Comparison of ENCODE assay signal across 14 cellular contexts in the genomic region with DNA sequence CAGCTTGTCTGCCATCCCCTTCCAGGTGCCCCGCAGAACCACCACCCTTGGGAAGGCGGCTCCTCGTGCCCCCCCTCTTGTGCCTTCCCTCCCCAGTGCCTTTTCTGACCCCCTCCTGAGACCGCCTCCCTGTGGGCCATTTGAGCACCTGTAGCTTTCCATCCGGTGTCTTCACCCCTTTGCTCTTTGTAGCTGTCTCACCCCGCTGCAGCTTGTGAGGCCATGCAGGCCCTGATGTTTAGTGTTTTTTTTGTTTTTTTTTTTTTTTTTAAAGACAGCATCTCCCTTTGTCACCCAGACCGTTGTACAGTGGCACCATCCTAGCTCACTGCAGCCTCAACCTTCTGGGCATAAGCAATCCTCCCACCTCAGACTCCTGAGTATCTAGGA. TPM values are rescaled to one million over a fixed set of nuclear protein-coding genes. Genes with fewer than 3 reads are reported as not detected.
A peak's percentile ranks its signal among the peaks of the same experiment; 100 is the strongest.
DNase-seq lines count a peak whose midpoint lies in the region; ATAC-seq, FAIRE-seq and TF ChIP-seq lines count a peak whose summit lies in the region.
"Had no signal": no experiment of that assay in that cellular context is flagged by ENCODE, and none has a peak within 500 bp of the region (broad histone marks: within the 10 kb centered on the region; RNA-seq: fewer than 3 reads in every experiment).

No MANE protein-coding gene starts in this region.

- H3K36me3 ChIP-seq in HUES64 (ENCODE audit: insufficient read depth, low read length), result no peaks in the 10 kb centered on the region
- peaks cover 3% of the 10 kb centered on the region for H3K36me3 ChIP-seq in ectodermal cell (ENCODE audit: control insufficient read depth, insufficient read depth, low read length)
- H3K36me3 ChIP-seq in neural progenitor cell, result no peaks in the 10 kb centered on the region
- H3K36me3 ChIP-seq in pancreas, result no peaks in the 10 kb centered on the region
- H3K36me3 ChIP-seq: tibial artery had no signal

- H3K4me1 ChIP-seq in A549 (peaks cover 57% of the 10 kb centered on the region), HUES64 (ENCODE audit: insufficient read depth, low read length) (peaks cover 29% of the 10 kb centered on the region), ectodermal cell (ENCODE audit: control insufficient read depth, insufficient read depth, low read length) (peaks cover 25% of the 10 kb centered on the region), neural progenitor cell (peaks cover 29% of the 10 kb centered on the region), pancreas (peaks cover 0 to 11% (median 9%) of the 10 kb centered on the region in 3 donors)

- H3K27me3 ChIP-seq in HUES64 (ENCODE audit: insufficient read depth, low read length) (no peaks in the 10 kb centered on the region), ectodermal cell (ENCODE audit: control insufficient read depth, insufficient read depth, low read length, poor library complexity, severe bottlenecking) (no peaks in the 10 kb centered on the region), neural progenitor cell (no peaks in the 10 kb centered on the region), pancreas (no peaks in the 10 kb centered on the region), dorsolateral prefrontal cortex (no peaks in the 10 kb centered on the region)
- H3K27me3 ChIP-seq: tibial artery had no signal

- peaks cover 20% of the 10 kb centered on the region for H3F3A ChIP-seq in neural progenitor cell (ENCODE audit: low read depth)

- peak overlapping the region; percentile 58 to 69 for H3K27ac ChIP-seq in A549
- peak overlapping the region; percentile 77 for H3K27ac ChIP-seq in HUES64 (ENCODE audit: low read depth, low read length)
- H3K27ac ChIP-seq in ectodermal cell (ENCODE audit: insufficient read depth, low read depth, low read length, poor library complexity, severe bottlenecking), result peak overlapping the region; percentile 37
- H3K27ac ChIP-seq in neural progenitor cell, result peak overlapping the region; percentile 59
- peak overlapping the region in 2 of 4 donors; percentile 35 to 53 for H3K27ac ChIP-seq in pancreas
- no peak overlapping the region for H3K27ac ChIP-seq in dorsolateral prefrontal cortex
- H3K27ac ChIP-seq: tibial artery had no signal

- CTCF ChIA-PET in A549 (lab: Yijun Ruan, JAX), result interaction anchor here (0.7 to 7.2 kb wide), 4 partner anchors 12 to 367 kb away, joined by 3 to 40 read pairs (median 5); no protein-coding TSS in a partner anchor

- peak in 1 of 2 experiments; percentile 13; a peak in 3 of 6 replicates for ATAC-seq in A549
- ATAC-seq in pancreas, result no peak

- peaks cover 100% of the 10 kb centered on the region for H3K79me2 ChIP-seq in neural progenitor cell (ENCODE audit: low read depth)

- H3K9me3 ChIP-seq in A549 (no peaks in the 10 kb centered on the region), HUES64 (ENCODE audit: insufficient read depth, low read depth, low read length) (no peaks in the 10 kb centered on the region), ectodermal cell (ENCODE audit: control insufficient read depth, low read length) (no peaks in the 10 kb centered on the region), neural progenitor cell (ENCODE audit: low read depth) (no peaks in the 10 kb centered on the region), pancreas (no peaks in the 10 kb centered on the region)
- H3K9me3 ChIP-seq: SK-N-SH, tibial artery had no signal

- intact Hi-C loops in pancreas (cut with DNase I) (no loop called here), dorsolateral prefrontal cortex (cut with DNase I) (no loop called here)

- no peak for TF ChIP-seq RAD21 in A549 (conservative IDR thresholded peaks at IDR 0.05 in 1 of 2, IDR thresholded peaks at IDR 0.05 in 1 of 2)

- no peak for TF ChIP-seq CTCF in A549 (IDR thresholded peaks at IDR 0.05)
- TF ChIP-seq CTCF in neural progenitor cell (IDR thresholded peaks at IDR 0.05), result no peak
- no peak for TF ChIP-seq CTCF in pancreas (IDR thresholded peaks at IDR 0.05)
- no peak for TF ChIP-seq CTCF in dorsolateral prefrontal cortex (IDR thresholded peaks at IDR 0.05 in 54 of 56, conservative IDR thresholded peaks at IDR 0.05 in 2 of 56; ENCODE audit: low read depth in 1 of 56, partially characterized antibody in 56 of 56)

- no peaks in the 10 kb centered on the region for H3K27me3 Mint-ChIP-seq in neural progenitor cell (ENCODE audit: insufficient read depth, low read depth)

- H3K27ac Mint-ChIP-seq in neural progenitor cell, result peak overlapping the region; percentile 62

- peaks cover 98% of the 10 kb centered on the region for H4K20me1 ChIP-seq in neural progenitor cell (ENCODE audit: low read depth)

- WGBS in A549 (ENCODE audit: missing lambda C conversion rate), result 68% methylated on average over 7 of the region's 7 CpGs
- WGBS in HUES64, result 29% methylated on average over 7 of the region's 7 CpGs
- 39 to 46% methylated on average over 6 to 7 of the region's 7 CpGs for WGBS in ectodermal cell, 2 experiments
- 74 to 80% methylated on average over 7 of the region's 7 CpGs for WGBS in pancreas, 2 donors

- POLR2A ChIA-PET in A549 (lab: Yijun Ruan, JAX), result interaction anchor here (0.6 to 2.6 kb wide), 2 partner anchors 13 to 249 kb away, joined by 3 to 20 read pairs; no protein-coding TSS in a partner anchor

- no peak for TF ChIP-seq EP300 in A549 (IDR thresholded peaks at IDR 0.05)

- H2AFZ ChIP-seq in neural progenitor cell (replicated peaks), result no peak overlapping the region

- DNase-seq in A549 (ENCODE audit: low read depth in 1 of 2, low spot score in 1 of 2) (no peak), neural progenitor cell (ENCODE audit: low spot score) (no peak), SW480 (ENCODE audit: low spot score) (no peak), pancreas (no peak), dorsolateral prefrontal cortex (no peak), KG1 (lab: John Stamatoyannopoulos, UW) (no peak)
- DNase-seq: activated CD4-positive, CD25-positive, alpha-beta regulatory T cell; foreskin melanocyte; NK-92 treated with Interleukin-12 subunit alpha and Interleukin-12 subunit beta, amount 100 ng/mL, for 24 hours; SK-N-SH; tibial artery had no signal

- no peaks in the 10 kb centered on the region for H3K9me3 Mint-ChIP-seq in neural progenitor cell
- H3K9me3 Mint-ChIP-seq: neural crest cell had no signal

- peaks cover 50% of the 10 kb centered on the region for H3K4me1 Mint-ChIP-seq in neural progenitor cell

- FAIRE-seq in A549 (lab: Jason Lieb, UNC) (no peak), pancreas (lab: Jason Lieb, UNC) (no peak)

- no peak for TF ChIP-seq POLR2A in A549 (IDR thresholded peaks at IDR 0.05; ENCODE audit: low read length)

- H3K9ac ChIP-seq in HUES64 (ENCODE audit: low read depth, low read length) (peak overlapping the region; percentile 54), neural progenitor cell (no peak overlapping the region)
- H3K9ac ChIP-seq: SK-N-SH had no signal

- peak overlapping the region; percentile 60 for H3K4me3 Mint-ChIP-seq in neural progenitor cell
- H3K4me3 Mint-ChIP-seq: neural crest cell had no signal

- no peak overlapping the region for H3K4me3 ChIP-seq in A549
- H3K4me3 ChIP-seq in HUES64 (ENCODE audit: low read length), result peak overlapping the region; percentile 20
- no peak overlapping the region for H3K4me3 ChIP-seq in ectodermal cell (ENCODE audit: insufficient read depth, low read depth, low read length)
- no peak overlapping the region for H3K4me3 ChIP-seq in neural progenitor cell
- H3K4me3 ChIP-seq in pancreas, result no peak overlapping the region
- H3K4me3 ChIP-seq in dorsolateral prefrontal cortex, result peak overlapping the region in 2 of 59 donors; percentile 14 to 31
- H3K4me3 ChIP-seq: tibial artery had no signal

- H3K36me3 Mint-ChIP-seq in neural progenitor cell, result peaks cover 8% of the 10 kb centered on the region

- H3K4me2 ChIP-seq in A549 (peak overlapping the region; percentile 63), neural progenitor cell (peak overlapping the region; percentile 59)
- H3K4me2 ChIP-seq: SK-N-SH had no signal

TF ChIP-seq in A549, 52 proteins besides CTCF, POLR2A, EP300 and RAD21:
- TF ChIP-seq HEYL (CRISPR knock-in tag; IDR thresholded peaks at IDR 0.05) (no peak), MYC (IDR thresholded peaks at IDR 0.05; ENCODE audit: borderline replicate concordance, low read length) (no peak), EHF (CRISPR knock-in tag; IDR thresholded peaks at IDR 0.05) (no peak), CBX8 (IDR thresholded peaks at IDR 0.05) (no peak), HDAC2 (IDR thresholded peaks at IDR 0.05) (no peak), POLR2AphosphoS2 (conservative IDR thresholded peaks at IDR 0.05; ENCODE audit: low read length) (no peak), TP53 (CRISPR knock-in tag; IDR thresholded peaks at IDR 0.05) (no peak)
TF ChIP-seq in A549: peak in this region for 0.

RNA-seq across cellular contexts. Expression of gene CUX1, which starts 52.5 kb away (rescaled TPM):
- polyA plus RNA-seq in A549 (2011; rRNA removed) (32.7 and 34.9 TPM in 2 replicates), A549 (2017; fragmentation: RNase III; extraction: RNeasy Plus Mini Kit Qiagen cat#74134 plus additional on column Dnase treatment) (32.5 to 35.3 TPM (median 33.4 TPM) in 3 replicates), pancreas (10 to 100 TPM; 18.9 to 21.3 TPM)
- 37.6 and 46.3 TPM in 2 replicates for polyA plus RNA-seq in A549 (2012; cell fraction: cytosol; rRNA removed)
- 33.9 and 40.4 TPM in 2 replicates for polyA plus RNA-seq in A549 (2012; cell fraction: nucleus; rRNA removed)
- polyA minus RNA-seq in A549 (2011; rRNA and poly(A)+ RNA removed), result 40.4 and 47.0 TPM in 2 replicates
- 24.9 TPM for polyA plus RNA-seq in HUES64 (2013, experiment 1 of 2)
- 29.5 TPM for polyA plus RNA-seq in HUES64 (2013, experiment 2 of 2)
- polyA plus RNA-seq in ectodermal cell (2013, experiment 1 of 4), result 47.8 TPM
- 51.6 TPM for polyA plus RNA-seq in ectodermal cell (2013, experiment 2 of 4)
- polyA plus RNA-seq in ectodermal cell (2013, experiment 3 of 4), result 38.9 TPM
- 47.5 TPM for polyA plus RNA-seq in ectodermal cell (2013, experiment 4 of 4)
- total RNA-seq in neural progenitor cell (ENCODE audit: low replicate concordance) (49.1 and 66.4 TPM in 2 replicates), pancreas (10 to 100 TPM; 40.1 to 61.2 (median 48.4) TPM), dorsolateral prefrontal cortex (100 to 1,000 TPM in 9 of 120 experiments, 10 to 100 TPM in 111; 59.3 to 116 (median 82.7) TPM)

Comparison
In these comparisons a context has a peak if more than half of its experiments do, and no peak if none do; other contexts are left out.
1. H3K27ac ChIP-seq: peak in A549 (2 of 2), HUES64 (single experiment), ectodermal cell (single experiment) and neural progenitor cell (single experiment); none in dorsolateral prefrontal cortex (0 of 59).